ENCODE assay signal across 14 cellular contexts in the genomic region with DNA sequence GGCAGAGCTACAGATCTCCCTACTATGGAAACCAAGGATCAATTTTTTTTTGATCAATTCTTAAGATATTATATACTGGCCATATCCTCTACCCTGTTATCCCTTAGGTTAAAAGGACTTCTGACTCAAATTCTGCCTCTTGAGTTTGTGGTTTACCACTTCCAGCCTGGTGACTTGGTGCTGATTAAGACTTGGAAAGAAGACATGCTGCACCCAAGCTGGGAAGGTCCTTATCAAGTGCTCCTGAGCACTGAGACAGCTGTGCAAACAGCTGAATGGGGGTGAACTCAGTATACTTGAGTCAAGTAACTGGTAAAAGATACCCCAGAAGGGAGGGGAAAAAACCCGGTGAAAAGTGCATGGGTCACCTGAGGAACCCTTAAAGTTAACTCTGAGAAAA. TPM values are rescaled to one million over a fixed set of nuclear protein-coding genes. Genes with fewer than 3 reads are reported as not detected.
DNase-seq lines count a peak whose midpoint lies in the region; ATAC-seq and TF ChIP-seq lines count a peak whose summit lies in the region.
"Had no signal": no experiment of that assay in that cellular context is flagged by ENCODE, and none has a peak within 500 bp of the region (broad histone marks: within the 10 kb centered on the region; RNA-seq: fewer than 3 reads in every experiment).

No MANE protein-coding gene starts in this region.

- CTCF ChIA-PET in activated CD4-positive, alpha-beta T cell treated with anti-CD3 and anti-CD28 coated beads, Interleukin-2, amount 10 ng/mL, durations not matched to agents 7 days and 5 days (lab: Charles Lee): no interaction called here

- H3K4me3 Mint-ChIP-seq in activated CD4-positive, alpha-beta T cell treated with anti-CD3 and anti-CD28 coated beads, Interleukin-2, amount 10 ng/mL, durations not matched to agents 7 days and 5 days: no peak overlapping the region
- H3K4me3 Mint-ChIP-seq: naive B cell had no signal

- POLR2A ChIA-PET in activated CD4-positive, alpha-beta T cell treated with anti-CD3 and anti-CD28 coated beads, Interleukin-2, amount 10 ng/mL, durations not matched to agents 7 days and 5 days (lab: Charles Lee): interaction anchor here (0.5 kb wide), 1 partner anchor 750 kb away, joined by 9 read pairs; no protein-coding TSS in a partner anchor

- H3K4me1 Mint-ChIP-seq in activated CD4-positive, alpha-beta T cell treated with anti-CD3 and anti-CD28 coated beads, Interleukin-2, amount 10 ng/mL, durations not matched to agents 7 days and 5 days: peaks cover 16% of the 10 kb centered on the region
- H3K4me1 Mint-ChIP-seq: naive B cell had no signal

- no peak for TF ChIP-seq CTCF in choroid plexus epithelial cell (conservative IDR thresholded peaks at IDR 0.05; ENCODE audit: low read depth, low read length)

- DNase-seq in activated CD4-positive, alpha-beta T cell treated with anti-CD3 and anti-CD28 coated beads, Interleukin-2, amount 10 ng/mL, durations not matched to agents 7 days and 5 days: peak; percentile 34
- DNase-seq in activated CD4-positive, alpha-beta T cell treated with anti-CD3 and anti-CD28 coated beads, Interleukin-2, amount 50 U/mL, for 1 hour: no peak
- DNase-seq in OCI-M1 (lab: John Stamatoyannopoulos, UW) (peak; percentile 92), choroid plexus epithelial cell (ENCODE audit: low read depth) (peak; percentile 46), epidermal melanocyte (ENCODE audit: insufficient read length, low spot score) (no peak)
- DNase-seq in stimulated activated CD8-positive, alpha-beta memory T cell treated with anti-CD3 and anti-CD28 coated beads, Interleukin-4, amount 100 ng/mL, for 48 hours: peak; percentile 40
- DNase-seq: hypothalamus, Karpas-422, naive B cell, SHP77, thyroid gland had no signal

- no peaks in the 10 kb centered on the region for H3K36me3 Mint-ChIP-seq in activated CD4-positive, alpha-beta T cell treated with anti-CD3 and anti-CD28 coated beads, Interleukin-2, amount 10 ng/mL, durations not matched to agents 7 days and 5 days (ENCODE audit: low read depth)
- H3K36me3 Mint-ChIP-seq: naive B cell had no signal

- no peak overlapping the region for H3K27ac Mint-ChIP-seq in activated CD4-positive, alpha-beta T cell treated with anti-CD3 and anti-CD28 coated beads, Interleukin-2, amount 10 ng/mL, durations not matched to agents 7 days and 5 days

- ATAC-seq in GM19395 (IDR thresholded peaks at IDR 0.05; ENCODE audit: unreplicated experiment): no peak
- ATAC-seq in GM21367 (IDR thresholded peaks at IDR 0.05; ENCODE audit: unreplicated experiment): no peak

- H3K9me3 Mint-ChIP-seq in activated CD4-positive, alpha-beta T cell treated with anti-CD3 and anti-CD28 coated beads, Interleukin-2, amount 10 ng/mL, durations not matched to agents 7 days and 5 days: peaks cover 3% of the 10 kb centered on the region

- no peak overlapping the region for H3K4me3 ChIP-seq in choroid plexus epithelial cell (ENCODE audit: low read depth, low read length)
- H3K4me3 ChIP-seq: coronary artery, thyroid gland had no signal

- H3K27me3 Mint-ChIP-seq in activated CD4-positive, alpha-beta T cell treated with anti-CD3 and anti-CD28 coated beads, Interleukin-2, amount 10 ng/mL, durations not matched to agents 7 days and 5 days: peaks cover 9% of the 10 kb centered on the region

RNA-seq across cellular contexts. Expression of a gene that starts 20.5 kb away (rescaled TPM):
- not detected for total RNA-seq in activated CD4-positive, alpha-beta T cell treated with anti-CD3 and anti-CD28 coated beads, Interleukin-2, amount 10 ng/mL, durations not matched to agents 7 days and 5 days
- total RNA-seq: thyroid gland had no signal

RNA-seq across cellular contexts. Expression of a gene that starts 43.2 kb away (rescaled TPM):
- total RNA-seq in activated CD4-positive, alpha-beta T cell treated with anti-CD3 and anti-CD28 coated beads, Interleukin-2, amount 10 ng/mL, durations not matched to agents 7 days and 5 days: under 1 TPM; 0.17 to 0.58 TPM

Comparison
In these comparisons a context has a peak if more than half of its experiments do, and no peak if none do; other contexts are left out.
1. DNase-seq: peak in activated CD4-positive, alpha-beta T cell treated with anti-CD3 and anti-CD28 coated beads, Interleukin-2, amount 10 ng/mL, durations not matched to agents 7 days and 5 days (single experiment), OCI-M1 (single experiment), choroid plexus epithelial cell (single experiment) and stimulated activated CD8-positive, alpha-beta memory T cell treated with anti-CD3 and anti-CD28 coated beads, Interleukin-4, amount 100 ng/mL, for 48 hours (single experiment); none in activated CD4-positive, alpha-beta T cell treated with anti-CD3 and anti-CD28 coated beads, Interleukin-2, amount 50 U/mL, for 1 hour (single experiment) and epidermal melanocyte (single experiment).